ENCODE assay signal across 16 cellular contexts in the genomic region with DNA sequence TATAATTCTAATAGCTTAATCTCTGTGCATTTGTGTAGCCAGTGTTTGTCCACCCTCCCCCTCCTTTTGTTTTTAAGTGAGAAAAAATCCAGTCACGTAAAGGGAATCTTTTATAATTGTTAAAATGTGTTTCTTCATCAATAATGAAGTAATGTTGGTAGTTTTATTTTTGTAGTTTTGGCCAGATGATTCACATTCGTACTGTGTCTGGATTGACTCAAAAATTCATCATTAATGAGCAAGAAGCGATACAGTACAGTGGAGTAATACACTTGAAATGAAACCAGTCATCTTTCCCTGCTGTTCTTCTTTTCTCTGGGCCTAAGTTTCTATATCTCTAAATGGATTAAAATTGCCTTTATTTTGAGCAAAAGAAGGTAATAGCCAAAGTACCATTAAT.
DNase-seq lines count a peak whose midpoint lies in the region; ATAC-seq and TF ChIP-seq lines count a peak whose summit lies in the region.
"Had no signal": no experiment of that assay in that cellular context is flagged by ENCODE, and none has a peak within 500 bp of the region (broad histone marks: within the 10 kb centered on the region; RNA-seq: fewer than 3 reads in every experiment).

No MANE protein-coding gene starts in this region.

- H3K27ac ChIP-seq in SK-N-SH (ENCODE audit: low read depth in 2 of 2, low read length in 1 of 2) = peak overlapping the region; percentile 50 to 71
- H3K27ac ChIP-seq in epithelial cell of prostate = peak overlapping the region; percentile 70
- peak overlapping the region; percentile 73 for H3K27ac ChIP-seq in neural cell (ENCODE audit: low read length)
- H3K27ac ChIP-seq: RWPE1 had no signal

- H3K27me3 Mint-ChIP-seq in naive thymus-derived CD8-positive, alpha-beta T cell = peaks cover 2 to 26% (median 10%) of the 10 kb centered on the region in 5 donors

- TF ChIP-seq CTCF in SK-N-SH (IDR thresholded peaks at IDR 0.05) = no peak
- TF ChIP-seq CTCF in neural cell (IDR thresholded peaks at IDR 0.05; ENCODE audit: poor library complexity, severe bottlenecking) = no peak

- no peak for ATAC-seq in naive thymus-derived CD8-positive, alpha-beta T cell

- no peaks in the 10 kb centered on the region for H3K36me3 Mint-ChIP-seq in naive thymus-derived CD8-positive, alpha-beta T cell

- POLR2A ChIA-PET in SK-N-SH (lab: Yijun Ruan, JAX) = no interaction called here
- POLR2A ChIA-PET in naive thymus-derived CD8-positive, alpha-beta T cell (lab: Charles Lee) = no interaction called here

- TF ChIP-seq RAD21 in SK-N-SH (IDR thresholded peaks at IDR 0.05; ENCODE audit: low read length) = no peak
- no peak for TF ChIP-seq RAD21 in neural cell (conservative IDR thresholded peaks at IDR 0.05)

- H3K27me3 ChIP-seq in SK-N-SH (ENCODE audit: insufficient read depth) = no peaks in the 10 kb centered on the region
- H3K27me3 ChIP-seq in neural cell (ENCODE audit: insufficient read depth, low read depth, low read length) = no peaks in the 10 kb centered on the region

- TF ChIP-seq EP300 in SK-N-SH (IDR thresholded peaks at IDR 0.05; ENCODE audit: borderline replicate concordance in 1 of 2, low read depth in 1 of 2, low read length in 1 of 2) (0 out of 4 replicates have a peak, but pooled peaks of 1 of the 2 experiments have one; percentile 31), neural cell (conservative IDR thresholded peaks at IDR 0.05; ENCODE audit: poor library complexity, severe bottlenecking) (no peak)

- H2AFZ ChIP-seq in SK-N-SH (ENCODE audit: low read depth) (no peak overlapping the region), neural cell (ENCODE audit: low read depth, low read length) (no peak overlapping the region)

- H3F3A ChIP-seq in SK-N-SH (replicated peaks; ENCODE audit: insufficient read depth) = peaks cover 5% of the 10 kb centered on the region
- H3F3A ChIP-seq in neural cell (ENCODE audit: insufficient read depth, low read length, poor library complexity, severe bottlenecking) = no peaks in the 10 kb centered on the region

- whole genome bisulfite sequencing in SK-N-SH (ENCODE audit: low lambda C conversion rate) = 18% methylated on average over 3 of the region's 3 CpGs

- H3K4me1 Mint-ChIP-seq in naive thymus-derived CD8-positive, alpha-beta T cell = no peaks in the 10 kb centered on the region
- H3K4me1 Mint-ChIP-seq: activated B cell treated with CpG ODN at 0.5 μM for 24 hours, IgD-negative memory B cell had no signal

- H3K27ac Mint-ChIP-seq in naive thymus-derived CD8-positive, alpha-beta T cell = no peak overlapping the region
- H3K27ac Mint-ChIP-seq: activated B cell treated with CpG ODN at 0.5 μM for 24 hours, IgD-negative memory B cell had no signal

- H3K9me3 ChIP-seq in SK-N-SH (no peaks in the 10 kb centered on the region), neural cell (ENCODE audit: low read length) (no peaks in the 10 kb centered on the region)

- no peak overlapping the region for H3K4me3 Mint-ChIP-seq in naive thymus-derived CD8-positive, alpha-beta T cell
- H3K4me3 Mint-ChIP-seq: activated B cell treated with CpG ODN at 0.5 μM for 24 hours, IgD-negative memory B cell had no signal

- H3K9me2 ChIP-seq in SK-N-SH = no peaks in the 10 kb centered on the region
- no peaks in the 10 kb centered on the region for H3K9me2 ChIP-seq in neural cell (ENCODE audit: insufficient read depth, low read length)

- H3K4me1 ChIP-seq in SK-N-SH (ENCODE audit: control insufficient read depth in 1 of 2, insufficient read depth in 2 of 2, low read depth in 1 of 2, low read length in 1 of 2) = peaks cover 4 to 13% of the 10 kb centered on the region in 2 experiments; a peak in 3 of 4 replicates

- DNase-seq in EH (ENCODE audit: low read depth) (peak; percentile 78), SK-N-SH (no peak), epithelial cell of prostate (ENCODE audit: low read depth, low spot score) (no peak), kidney tubule cell (ENCODE audit: low spot score) (no peak), NOMO-1 (lab: John Stamatoyannopoulos, UW; ENCODE audit: unreplicated experiment in 2 of 2) (no peak), epidermal melanocyte (ENCODE audit: insufficient read length, low spot score) (no peak)
- DNase-seq in naive thymus-derived CD8-positive, alpha-beta T cell = no peak
- DNase-seq: activated B cell treated with CpG ODN at 0.5 μM for 24 hours; activated gamma-delta T cell treated with Interleukin-2 at 50 U/mL for 16 hours; GF-D8; mesendoderm; small intestine; stimulated activated naive CD4-positive, alpha-beta T cell had no signal

- H4K20me1 ChIP-seq in SK-N-SH (ENCODE audit: insufficient read depth) (no peaks in the 10 kb centered on the region), neural cell (ENCODE audit: insufficient read depth) (no peaks in the 10 kb centered on the region)

- H3K4me3 ChIP-seq in SK-N-SH (ENCODE audit: low read depth in 2 of 2, low read length in 1 of 2) = 0 out of 4 replicates have a peak overlapping the region, but pooled peaks of 1 of the 2 experiments have one; percentile 6
- H3K4me3 ChIP-seq in neural cell (ENCODE audit: low read length) = peak overlapping the region; percentile 37

- H3K9ac ChIP-seq in SK-N-SH = peak overlapping the region; percentile 14; the same call in 1 of the 2 replicates
- H3K9ac ChIP-seq in neural cell (ENCODE audit: low read length) = no peak overlapping the region

- no peaks in the 10 kb centered on the region for H3K9me3 Mint-ChIP-seq in naive thymus-derived CD8-positive, alpha-beta T cell
- H3K9me3 Mint-ChIP-seq: activated B cell treated with CpG ODN at 0.5 μM for 24 hours, IgD-negative memory B cell had no signal

- H3K79me2 ChIP-seq in SK-N-SH (ENCODE audit: insufficient read depth) (peaks cover 53% of the 10 kb centered on the region), neural cell (replicated peaks; ENCODE audit: insufficient read depth, low read length) (peaks cover 24% of the 10 kb centered on the region)

- CTCF ChIA-PET in SK-N-SH (lab: Yijun Ruan, JAX) = no interaction called here

- no peaks in the 10 kb centered on the region for H3K36me3 ChIP-seq in SK-N-SH (replicated peaks in 1 of 2; ENCODE audit: control insufficient read depth in 1 of 2, insufficient read depth in 2 of 2, low read length in 1 of 2)
- H3K36me3 ChIP-seq in neural cell (ENCODE audit: insufficient read depth, low read length) = no peaks in the 10 kb centered on the region

- H3K4me2 ChIP-seq in SK-N-SH = peak overlapping the region; percentile 54
- peak overlapping the region; percentile 10 for H3K4me2 ChIP-seq in neural cell (ENCODE audit: low read length)

TF ChIP-seq in SK-N-SH, 30 proteins besides CTCF, POLR2A, EP300 and RAD21:
- peak; percentile 95 for TF ChIP-seq TCF12 (IDR thresholded peaks at IDR 0.05)
- peak; percentile 60; the same call in 1 of the 2 replicates for TF ChIP-seq FOSL2 (IDR thresholded peaks at IDR 0.05; ENCODE audit: borderline replicate concordance, low read depth)
- TF ChIP-seq, protein P1, sequence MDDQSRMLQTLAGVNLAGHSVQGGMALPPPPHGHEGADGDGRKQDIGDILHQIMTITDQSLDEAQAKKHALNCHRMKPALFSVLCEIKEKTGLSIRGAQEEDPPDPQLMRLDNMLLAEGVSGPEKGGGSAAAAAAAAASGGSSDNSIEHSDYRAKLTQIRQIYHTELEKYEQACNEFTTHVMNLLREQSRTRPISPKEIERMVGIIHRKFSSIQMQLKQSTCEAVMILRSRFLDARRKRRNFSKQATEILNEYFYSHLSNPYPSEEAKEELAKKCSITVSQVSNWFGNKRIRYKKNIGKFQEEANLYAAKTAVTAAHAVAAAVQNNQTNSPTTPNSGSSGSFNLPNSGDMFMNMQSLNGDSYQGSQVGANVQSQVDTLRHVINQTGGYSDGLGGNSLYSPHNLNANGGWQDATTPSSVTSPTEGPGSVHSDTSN (IDR thresholded peaks at IDR 0.05) = peak; percentile 72; the same call in 1 of the 2 replicates
- no peak for TF ChIP-seq YY1 (IDR thresholded peaks at IDR 0.05; ENCODE audit: low read depth)
- TF ChIP-seq JUND (IDR thresholded peaks at IDR 0.05) = peak; percentile 43; the same call in 1 of the 2 replicates
- peak; percentile 67; the same call in 1 of the 2 replicates for TF ChIP-seq POLR2AphosphoS5 (IDR thresholded peaks at IDR 0.05; ENCODE audit: low read depth, low read length)
- TF ChIP-seq TEAD4 (IDR thresholded peaks at IDR 0.05; ENCODE audit: borderline replicate concordance, insufficient read depth) = no peak
- peak; percentile 10; the same call in 1 of the 2 replicates for TF ChIP-seq NFIC (IDR thresholded peaks at IDR 0.05; ENCODE audit: borderline replicate concordance)
TF ChIP-seq in SK-N-SH: peak in this region for 6.

TF ChIP-seq in neural cell, 6 proteins besides CTCF, POLR2A, EP300 and RAD21:
- TF ChIP-seq, protein P2, sequence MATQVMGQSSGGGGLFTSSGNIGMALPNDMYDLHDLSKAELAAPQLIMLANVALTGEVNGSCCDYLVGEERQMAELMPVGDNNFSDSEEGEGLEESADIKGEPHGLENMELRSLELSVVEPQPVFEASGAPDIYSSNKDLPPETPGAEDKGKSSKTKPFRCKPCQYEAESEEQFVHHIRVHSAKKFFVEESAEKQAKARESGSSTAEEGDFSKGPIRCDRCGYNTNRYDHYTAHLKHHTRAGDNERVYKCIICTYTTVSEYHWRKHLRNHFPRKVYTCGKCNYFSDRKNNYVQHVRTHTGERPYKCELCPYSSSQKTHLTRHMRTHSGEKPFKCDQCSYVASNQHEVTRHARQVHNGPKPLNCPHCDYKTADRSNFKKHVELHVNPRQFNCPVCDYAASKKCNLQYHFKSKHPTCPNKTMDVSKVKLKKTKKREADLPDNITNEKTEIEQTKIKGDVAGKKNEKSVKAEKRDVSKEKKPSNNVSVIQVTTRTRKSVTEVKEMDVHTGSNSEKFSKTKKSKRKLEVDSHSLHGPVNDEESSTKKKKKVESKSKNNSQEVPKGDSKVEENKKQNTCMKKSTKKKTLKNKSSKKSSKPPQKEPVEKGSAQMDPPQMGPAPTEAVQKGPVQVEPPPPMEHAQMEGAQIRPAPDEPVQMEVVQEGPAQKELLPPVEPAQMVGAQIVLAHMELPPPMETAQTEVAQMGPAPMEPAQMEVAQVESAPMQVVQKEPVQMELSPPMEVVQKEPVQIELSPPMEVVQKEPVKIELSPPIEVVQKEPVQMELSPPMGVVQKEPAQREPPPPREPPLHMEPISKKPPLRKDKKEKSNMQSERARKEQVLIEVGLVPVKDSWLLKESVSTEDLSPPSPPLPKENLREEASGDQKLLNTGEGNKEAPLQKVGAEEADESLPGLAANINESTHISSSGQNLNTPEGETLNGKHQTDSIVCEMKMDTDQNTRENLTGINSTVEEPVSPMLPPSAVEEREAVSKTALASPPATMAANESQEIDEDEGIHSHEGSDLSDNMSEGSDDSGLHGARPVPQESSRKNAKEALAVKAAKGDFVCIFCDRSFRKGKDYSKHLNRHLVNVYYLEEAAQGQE (IDR thresholded peaks at IDR 0.05; ENCODE audit: borderline replicate concordance) = no peak
- no peak for TF ChIP-seq SMC3 (conservative IDR thresholded peaks at IDR 0.05; ENCODE audit: poor library complexity)
- TF ChIP-seq EZH2 (IDR thresholded peaks at IDR 0.05; ENCODE audit: borderline replicate concordance, insufficient read depth, low read length, poor library complexity, severe bottlenecking) = no peak
- no peak for TF ChIP-seq POLR2AphosphoS5 (IDR thresholded peaks at IDR 0.05)
- no peak for TF ChIP-seq TAF1 (IDR thresholded peaks at IDR 0.05; ENCODE audit: low read depth)
- TF ChIP-seq MXI1 (conservative IDR thresholded peaks at IDR 0.05; ENCODE audit: poor library complexity, severe bottlenecking) = no peak
